ENCODE assay signal across 8 cellular contexts in genomic region chr2:84971799-84972790, GRCh38. TPM values are rescaled to one million over a fixed set of nuclear protein-coding genes. Genes with fewer than 3 reads are reported as not detected.
DNase-seq lines count a peak whose midpoint lies in the region; ATAC-seq and TF ChIP-seq lines count a peak whose summit lies in the region.

No MANE protein-coding gene starts in this region.

- TF ChIP-seq POLR2A in ovary (IDR thresholded peaks at IDR 0.05) = no peak

- peak overlapping the region; percentile 61 for H3K4me3 ChIP-seq in ovary
- H3K4me3 ChIP-seq in tibial artery = peak overlapping the region; percentile 75 to 85

- TF ChIP-seq EP300 in ovary (IDR thresholded peaks at IDR 0.05) = no peak

- H3K27me3 ChIP-seq in ovary (no peaks in the 10 kb centered on the region), tibial artery (no peaks in the 10 kb centered on the region)

- H3K27ac ChIP-seq in 22Rv1 (peak overlapping the region; percentile 99), ovary (peak overlapping the region; percentile 94 to 97), tibial artery (peak overlapping the region; percentile 95 to 96)

- 1 to 2% (median 2%) methylated on average over 55 to 67 of the region's 67 CpGs for WGBS in ovary, 3 donors

- ATAC-seq in GM18520 (IDR thresholded peaks at IDR 0.05; ENCODE audit: unreplicated experiment) (peak; percentile 14), HG03064 (IDR thresholded peaks at IDR 0.05; ENCODE audit: low read depth, unreplicated experiment) (peak; percentile 26)

- peaks cover 4% of the 10 kb centered on the region for H3K4me1 ChIP-seq in ovary (ENCODE audit: insufficient read depth)
- peaks cover 0 to 60% (median 37%) of the 10 kb centered on the region in 4 donors for H3K4me1 ChIP-seq in tibial artery

- TF ChIP-seq CTCF in 22Rv1 (IDR thresholded peaks at IDR 0.05) (no peak), ovary (IDR thresholded peaks at IDR 0.05) (no peak), tibial artery (IDR thresholded peaks at IDR 0.05) (no peak)

- intact Hi-C loops in ovary (cut with DNase I) (no loop called here), tibial artery (cut with DNase I; ENCODE audit: low total_unique reads) (loop anchor here (10.0 kb wide), 1 partner anchor 163 kb away; the partner anchor contains the start of gene TCF7L1)

- peak; percentile 54 for DNase-seq in activated gamma-delta T cell (lab: John Stamatoyannopoulos, UW)
- peak; percentile 45 for DNase-seq in glomerular visceral epithelial cell (ENCODE audit: extremely low spot score)
- DNase-seq in ovary = peak; percentile 40 to 73 (median 52)
- peak; percentile 31 to 71 for DNase-seq in tibial artery

- H3K9me3 ChIP-seq in ovary = no peaks in the 10 kb centered on the region
- no peaks in the 10 kb centered on the region for H3K9me3 ChIP-seq in tibial artery

- no peaks in the 10 kb centered on the region for H3K36me3 ChIP-seq in ovary
- no peaks in the 10 kb centered on the region for H3K36me3 ChIP-seq in tibial artery

TF ChIP-seq in PFSK-1, 5 proteins besides CTCF, POLR2A, EP300 and RAD21:
- no peak for TF ChIP-seq REST (IDR thresholded peaks at IDR 0.05; ENCODE audit: insufficient read depth in 1 of 2, low read depth in 2 of 2, low read length in 2 of 2)
- TF ChIP-seq SIN3A (IDR thresholded peaks at IDR 0.05; ENCODE audit: borderline replicate concordance, insufficient read depth, low read length) = peak; percentile 23; the same call in 1 of the 2 replicates
TF ChIP-seq in PFSK-1: peak in this region for 1.

RNA-seq across cellular contexts. Expression of gene KCMF1, which starts 1.1 kb away (rescaled TPM):
- 65.8 TPM for polyA plus RNA-seq in PFSK-1 (2012; ENCODE audit: insufficient read length, low read depth)
- total RNA-seq in ovary = 10 to 100 TPM; 21.9 to 58.7 (median 53.5) TPM
- 10 to 100 TPM; 28.5 to 50.7 TPM for polyA plus RNA-seq in ovary

Comparison
In these comparisons a context has a peak if more than half of its experiments do, and no peak if none do; other contexts are left out.
1. Peak in every context shown above with its lines: DNase-seq, ATAC-seq, H3K4me3 ChIP-seq and H3K27ac ChIP-seq.